ENCODE assay signal across 1 cellular context in the genomic region with DNA sequence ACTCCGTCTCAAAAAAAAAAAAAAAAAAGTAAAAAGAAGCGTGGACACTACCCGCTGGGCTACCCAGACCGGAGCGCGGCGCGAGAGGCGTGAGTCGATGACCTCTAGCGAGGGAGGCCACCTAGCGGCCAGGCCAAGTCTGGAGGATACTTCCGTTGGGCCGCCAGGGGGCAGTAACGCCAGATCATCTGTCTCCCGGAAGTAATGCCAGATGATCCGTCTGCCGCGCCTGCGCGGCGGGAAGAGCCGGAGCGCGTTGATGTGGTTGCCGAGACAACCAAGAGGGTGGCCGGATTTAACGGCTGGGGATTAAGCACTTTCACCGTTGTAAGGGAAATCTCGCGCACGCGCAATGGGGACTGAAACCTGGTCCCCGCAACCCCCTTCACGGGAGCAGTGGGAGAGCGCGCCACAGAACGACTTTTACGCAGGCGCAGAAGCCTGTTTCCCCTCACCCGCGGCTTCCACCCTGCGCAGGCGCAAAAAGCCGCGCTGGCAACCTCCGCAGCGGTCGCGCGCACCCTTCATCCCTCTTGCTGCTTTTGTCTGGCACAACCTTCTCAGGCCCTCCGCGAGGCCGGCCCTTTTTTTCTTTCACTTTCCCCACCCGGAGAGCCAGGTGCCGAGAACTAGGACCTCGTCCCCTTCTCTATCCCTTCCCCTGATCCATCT.
A peak's percentile ranks its signal among the peaks of the same experiment; 100 is the strongest.
TF ChIP-seq lines count a peak whose summit lies in the region.

No MANE protein-coding gene starts in this region.

TF ChIP-seq in K562, 482 proteins besides CTCF, POLR2A, EP300 and RAD21 (continued from another document and continues in another):
- TF ChIP-seq, protein P1, sequence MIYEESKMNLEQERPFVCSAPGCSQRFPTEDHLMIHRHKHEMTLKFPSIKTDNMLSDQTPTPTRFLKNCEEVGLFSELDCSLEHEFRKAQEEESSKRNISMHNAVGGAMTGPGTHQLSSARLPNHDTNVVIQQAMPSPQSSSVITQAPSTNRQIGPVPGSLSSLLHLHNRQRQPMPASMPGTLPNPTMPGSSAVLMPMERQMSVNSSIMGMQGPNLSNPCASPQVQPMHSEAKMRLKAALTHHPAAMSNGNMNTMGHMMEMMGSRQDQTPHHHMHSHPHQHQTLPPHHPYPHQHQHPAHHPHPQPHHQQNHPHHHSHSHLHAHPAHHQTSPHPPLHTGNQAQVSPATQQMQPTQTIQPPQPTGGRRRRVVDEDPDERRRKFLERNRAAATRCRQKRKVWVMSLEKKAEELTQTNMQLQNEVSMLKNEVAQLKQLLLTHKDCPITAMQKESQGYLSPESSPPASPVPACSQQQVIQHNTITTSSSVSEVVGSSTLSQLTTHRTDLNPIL (CRISPR knock-in tag; IDR thresholded peaks at IDR 0.05) = no peak
- TF ChIP-seq SRSF1 (IDR thresholded peaks at IDR 0.05; ENCODE audit: low read depth, low read length) = no peak
- TF ChIP-seq FOXK2 (conservative IDR thresholded peaks at IDR 0.05 in 1 of 2, IDR thresholded peaks at IDR 0.05 in 1 of 2; ENCODE audit: low read depth in 2 of 2) = peak; percentile 32 to 81
- no peak for TF ChIP-seq ZNF764 (CRISPR knock-in tag; IDR thresholded peaks at IDR 0.05; ENCODE audit: low read depth)
- 0 out of 2 replicates have a peak, but pooled peaks have one; percentile 21 for TF ChIP-seq MEF2D (tag; conservative IDR thresholded peaks at IDR 0.05; ENCODE audit: low read depth)
- TF ChIP-seq HSF4 (CRISPR knock-in tag; IDR thresholded peaks at IDR 0.05; ENCODE audit: borderline replicate concordance) = no peak
- TF ChIP-seq, protein P2, sequence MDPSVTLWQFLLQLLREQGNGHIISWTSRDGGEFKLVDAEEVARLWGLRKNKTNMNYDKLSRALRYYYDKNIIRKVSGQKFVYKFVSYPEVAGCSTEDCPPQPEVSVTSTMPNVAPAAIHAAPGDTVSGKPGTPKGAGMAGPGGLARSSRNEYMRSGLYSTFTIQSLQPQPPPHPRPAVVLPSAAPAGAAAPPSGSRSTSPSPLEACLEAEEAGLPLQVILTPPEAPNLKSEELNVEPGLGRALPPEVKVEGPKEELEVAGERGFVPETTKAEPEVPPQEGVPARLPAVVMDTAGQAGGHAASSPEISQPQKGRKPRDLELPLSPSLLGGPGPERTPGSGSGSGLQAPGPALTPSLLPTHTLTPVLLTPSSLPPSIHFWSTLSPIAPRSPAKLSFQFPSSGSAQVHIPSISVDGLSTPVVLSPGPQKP (CRISPR knock-in tag; IDR thresholded peaks at IDR 0.05) = no peak
- TF ChIP-seq CBFB (CRISPR knock-in tag; IDR thresholded peaks at IDR 0.05) = no peak
- no peak for TF ChIP-seq ZNF586 (CRISPR knock-in tag; conservative IDR thresholded peaks at IDR 0.05)
- peak; percentile 92 for TF ChIP-seq NR2C2 (CRISPR knock-in tag; IDR thresholded peaks at IDR 0.05)
- peak; percentile 96 for TF ChIP-seq NR2C2 (tag; IDR thresholded peaks at IDR 0.05)
- TF ChIP-seq ARHGAP35 (IDR thresholded peaks at IDR 0.05; ENCODE audit: partially characterized antibody) = no peak
- no peak; the same call in 1 of the 2 replicates for TF ChIP-seq PHB (CRISPR knock-in tag; IDR thresholded peaks at IDR 0.05)
- TF ChIP-seq CCAR2 (IDR thresholded peaks at IDR 0.05; ENCODE audit: low read depth, low read length) = no peak
- no peak for TF ChIP-seq RBM14 (IDR thresholded peaks at IDR 0.05; ENCODE audit: borderline replicate concordance, insufficient read depth, low read depth, low read length)
- no peak for TF ChIP-seq ZNF239 (CRISPR knock-in tag; IDR thresholded peaks at IDR 0.05)
- TF ChIP-seq RFX7 (CRISPR knock-in tag; IDR thresholded peaks at IDR 0.05) = no peak
- TF ChIP-seq, protein P3, sequence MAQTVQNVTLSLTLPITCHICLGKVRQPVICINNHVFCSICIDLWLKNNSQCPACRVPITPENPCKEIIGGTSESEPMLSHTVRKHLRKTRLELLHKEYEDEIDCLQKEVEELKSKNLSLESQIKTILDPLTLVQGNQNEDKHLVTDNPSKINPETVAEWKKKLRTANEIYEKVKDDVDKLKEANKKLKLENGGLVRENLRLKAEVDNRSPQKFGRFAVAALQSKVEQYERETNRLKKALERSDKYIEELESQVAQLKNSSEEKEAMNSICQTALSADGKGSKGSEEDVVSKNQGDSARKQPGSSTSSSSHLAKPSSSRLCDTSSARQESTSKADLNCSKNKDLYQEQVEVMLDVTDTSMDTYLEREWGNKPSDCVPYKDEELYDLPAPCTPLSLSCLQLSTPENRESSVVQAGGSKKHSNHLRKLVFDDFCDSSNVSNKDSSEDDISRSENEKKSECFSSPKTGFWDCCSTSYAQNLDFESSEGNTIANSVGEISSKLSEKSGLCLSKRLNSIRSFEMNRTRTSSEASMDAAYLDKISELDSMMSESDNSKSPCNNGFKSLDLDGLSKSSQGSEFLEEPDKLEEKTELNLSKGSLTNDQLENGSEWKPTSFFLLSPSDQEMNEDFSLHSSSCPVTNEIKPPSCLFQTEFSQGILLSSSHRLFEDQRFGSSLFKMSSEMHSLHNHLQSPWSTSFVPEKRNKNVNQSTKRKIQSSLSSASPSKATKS (CRISPR knock-in tag; IDR thresholded peaks at IDR 0.05) = no peak
- TF ChIP-seq, protein P4, sequence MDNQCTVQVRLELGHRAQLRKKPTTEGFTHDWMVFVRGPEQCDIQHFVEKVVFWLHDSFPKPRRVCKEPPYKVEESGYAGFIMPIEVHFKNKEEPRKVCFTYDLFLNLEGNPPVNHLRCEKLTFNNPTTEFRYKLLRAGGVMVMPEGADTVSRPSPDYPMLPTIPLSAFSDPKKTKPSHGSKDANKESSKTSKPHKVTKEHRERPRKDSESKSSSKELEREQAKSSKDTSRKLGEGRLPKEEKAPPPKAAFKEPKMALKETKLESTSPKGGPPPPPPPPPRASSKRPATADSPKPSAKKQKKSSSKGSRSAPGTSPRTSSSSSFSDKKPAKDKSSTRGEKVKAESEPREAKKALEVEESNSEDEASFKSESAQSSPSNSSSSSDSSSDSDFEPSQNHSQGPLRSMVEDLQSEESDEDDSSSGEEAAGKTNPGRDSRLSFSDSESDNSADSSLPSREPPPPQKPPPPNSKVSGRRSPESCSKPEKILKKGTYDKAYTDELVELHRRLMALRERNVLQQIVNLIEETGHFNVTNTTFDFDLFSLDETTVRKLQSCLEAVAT (IDR thresholded peaks at IDR 0.05) = peak in 1 of 2 experiments; percentile 98; a peak in 2 of 4 replicates
- TF ChIP-seq CREB1 (IDR thresholded peaks at IDR 0.05) = peak; percentile 47; the same call in 1 of the 2 replicates
- peak; percentile 85 for TF ChIP-seq CREB1 (CRISPR knock-in tag; IDR thresholded peaks at IDR 0.05)
- peak; percentile 79; the same call in 1 of the 2 replicates for TF ChIP-seq ZZZ3 (IDR thresholded peaks at IDR 0.05)
- no peak for TF ChIP-seq HEY1 (CRISPR knock-in tag; IDR thresholded peaks at IDR 0.05; ENCODE audit: borderline replicate concordance)
- no peak for TF ChIP-seq ZNF134 (CRISPR knock-in tag; conservative IDR thresholded peaks at IDR 0.05)
- TF ChIP-seq ETV5 (CRISPR knock-in tag; IDR thresholded peaks at IDR 0.05; ENCODE audit: low read depth) = peak; percentile 97
- TF ChIP-seq ZNF644 (tag; IDR thresholded peaks at IDR 0.05; ENCODE audit: low read depth) = no peak
- no peak for TF ChIP-seq ZNF311 (CRISPR knock-in tag; IDR thresholded peaks at IDR 0.05)
- TF ChIP-seq NCOA4 (IDR thresholded peaks at IDR 0.05; ENCODE audit: partially characterized antibody) = no peak
- TF ChIP-seq GTF2F1 (IDR thresholded peaks at IDR 0.05; ENCODE audit: low read depth, low read length) = no peak
- TF ChIP-seq, protein P5, sequence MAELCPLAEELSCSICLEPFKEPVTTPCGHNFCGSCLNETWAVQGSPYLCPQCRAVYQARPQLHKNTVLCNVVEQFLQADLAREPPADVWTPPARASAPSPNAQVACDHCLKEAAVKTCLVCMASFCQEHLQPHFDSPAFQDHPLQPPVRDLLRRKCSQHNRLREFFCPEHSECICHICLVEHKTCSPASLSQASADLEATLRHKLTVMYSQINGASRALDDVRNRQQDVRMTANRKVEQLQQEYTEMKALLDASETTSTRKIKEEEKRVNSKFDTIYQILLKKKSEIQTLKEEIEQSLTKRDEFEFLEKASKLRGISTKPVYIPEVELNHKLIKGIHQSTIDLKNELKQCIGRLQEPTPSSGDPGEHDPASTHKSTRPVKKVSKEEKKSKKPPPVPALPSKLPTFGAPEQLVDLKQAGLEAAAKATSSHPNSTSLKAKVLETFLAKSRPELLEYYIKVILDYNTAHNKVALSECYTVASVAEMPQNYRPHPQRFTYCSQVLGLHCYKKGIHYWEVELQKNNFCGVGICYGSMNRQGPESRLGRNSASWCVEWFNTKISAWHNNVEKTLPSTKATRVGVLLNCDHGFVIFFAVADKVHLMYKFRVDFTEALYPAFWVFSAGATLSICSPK (IDR thresholded peaks at IDR 0.05; ENCODE audit: borderline replicate concordance) = no peak
- TF ChIP-seq, protein P6, sequence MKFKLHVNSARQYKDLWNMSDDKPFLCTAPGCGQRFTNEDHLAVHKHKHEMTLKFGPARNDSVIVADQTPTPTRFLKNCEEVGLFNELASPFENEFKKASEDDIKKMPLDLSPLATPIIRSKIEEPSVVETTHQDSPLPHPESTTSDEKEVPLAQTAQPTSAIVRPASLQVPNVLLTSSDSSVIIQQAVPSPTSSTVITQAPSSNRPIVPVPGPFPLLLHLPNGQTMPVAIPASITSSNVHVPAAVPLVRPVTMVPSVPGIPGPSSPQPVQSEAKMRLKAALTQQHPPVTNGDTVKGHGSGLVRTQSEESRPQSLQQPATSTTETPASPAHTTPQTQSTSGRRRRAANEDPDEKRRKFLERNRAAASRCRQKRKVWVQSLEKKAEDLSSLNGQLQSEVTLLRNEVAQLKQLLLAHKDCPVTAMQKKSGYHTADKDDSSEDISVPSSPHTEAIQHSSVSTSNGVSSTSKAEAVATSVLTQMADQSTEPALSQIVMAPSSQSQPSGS (CRISPR knock-in tag; IDR thresholded peaks at IDR 0.05) = no peak
- TF ChIP-seq SRF (CRISPR knock-in tag; IDR thresholded peaks at IDR 0.05) = peak in 1 of 2 experiments; percentile 11; a peak in 1 of 4 replicates
- no peak for TF ChIP-seq MCM2 (IDR thresholded peaks at IDR 0.05; ENCODE audit: low read depth)
- peak; percentile 82 for TF ChIP-seq HCFC1 (IDR thresholded peaks at IDR 0.05; ENCODE audit: low read depth, low read length)
- TF ChIP-seq, protein P7, sequence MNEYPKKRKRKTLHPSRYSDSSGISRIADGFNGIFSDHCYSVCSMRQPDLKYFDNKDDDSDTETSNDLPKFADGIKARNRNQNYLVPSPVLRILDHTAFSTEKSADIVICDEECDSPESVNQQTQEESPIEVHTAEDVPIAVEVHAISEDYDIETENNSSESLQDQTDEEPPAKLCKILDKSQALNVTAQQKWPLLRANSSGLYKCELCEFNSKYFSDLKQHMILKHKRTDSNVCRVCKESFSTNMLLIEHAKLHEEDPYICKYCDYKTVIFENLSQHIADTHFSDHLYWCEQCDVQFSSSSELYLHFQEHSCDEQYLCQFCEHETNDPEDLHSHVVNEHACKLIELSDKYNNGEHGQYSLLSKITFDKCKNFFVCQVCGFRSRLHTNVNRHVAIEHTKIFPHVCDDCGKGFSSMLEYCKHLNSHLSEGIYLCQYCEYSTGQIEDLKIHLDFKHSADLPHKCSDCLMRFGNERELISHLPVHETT (CRISPR knock-in tag; conservative IDR thresholded peaks at IDR 0.05 in 1 of 2, IDR thresholded peaks at IDR 0.05 in 1 of 2) = peak in 1 of 2 experiments; percentile 88; a peak in 2 of 4 replicates
- TF ChIP-seq, protein P8, sequence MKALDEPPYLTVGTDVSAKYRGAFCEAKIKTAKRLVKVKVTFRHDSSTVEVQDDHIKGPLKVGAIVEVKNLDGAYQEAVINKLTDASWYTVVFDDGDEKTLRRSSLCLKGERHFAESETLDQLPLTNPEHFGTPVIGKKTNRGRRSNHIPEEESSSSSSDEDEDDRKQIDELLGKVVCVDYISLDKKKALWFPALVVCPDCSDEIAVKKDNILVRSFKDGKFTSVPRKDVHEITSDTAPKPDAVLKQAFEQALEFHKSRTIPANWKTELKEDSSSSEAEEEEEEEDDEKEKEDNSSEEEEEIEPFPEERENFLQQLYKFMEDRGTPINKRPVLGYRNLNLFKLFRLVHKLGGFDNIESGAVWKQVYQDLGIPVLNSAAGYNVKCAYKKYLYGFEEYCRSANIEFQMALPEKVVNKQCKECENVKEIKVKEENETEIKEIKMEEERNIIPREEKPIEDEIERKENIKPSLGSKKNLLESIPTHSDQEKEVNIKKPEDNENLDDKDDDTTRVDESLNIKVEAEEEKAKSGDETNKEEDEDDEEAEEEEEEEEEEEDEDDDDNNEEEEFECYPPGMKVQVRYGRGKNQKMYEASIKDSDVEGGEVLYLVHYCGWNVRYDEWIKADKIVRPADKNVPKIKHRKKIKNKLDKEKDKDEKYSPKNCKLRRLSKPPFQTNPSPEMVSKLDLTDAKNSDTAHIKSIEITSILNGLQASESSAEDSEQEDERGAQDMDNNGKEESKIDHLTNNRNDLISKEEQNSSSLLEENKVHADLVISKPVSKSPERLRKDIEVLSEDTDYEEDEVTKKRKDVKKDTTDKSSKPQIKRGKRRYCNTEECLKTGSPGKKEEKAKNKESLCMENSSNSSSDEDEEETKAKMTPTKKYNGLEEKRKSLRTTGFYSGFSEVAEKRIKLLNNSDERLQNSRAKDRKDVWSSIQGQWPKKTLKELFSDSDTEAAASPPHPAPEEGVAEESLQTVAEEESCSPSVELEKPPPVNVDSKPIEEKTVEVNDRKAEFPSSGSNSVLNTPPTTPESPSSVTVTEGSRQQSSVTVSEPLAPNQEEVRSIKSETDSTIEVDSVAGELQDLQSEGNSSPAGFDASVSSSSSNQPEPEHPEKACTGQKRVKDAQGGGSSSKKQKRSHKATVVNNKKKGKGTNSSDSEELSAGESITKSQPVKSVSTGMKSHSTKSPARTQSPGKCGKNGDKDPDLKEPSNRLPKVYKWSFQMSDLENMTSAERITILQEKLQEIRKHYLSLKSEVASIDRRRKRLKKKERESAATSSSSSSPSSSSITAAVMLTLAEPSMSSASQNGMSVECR (CRISPR knock-in tag; IDR thresholded peaks at IDR 0.05) = peak; percentile 93
- no peak for TF ChIP-seq ZNF124 (CRISPR knock-in tag; IDR thresholded peaks at IDR 0.05)
- TF ChIP-seq KAT8 (IDR thresholded peaks at IDR 0.05; ENCODE audit: low read depth) = no peak
- TF ChIP-seq MYC (IDR thresholded peaks at IDR 0.05; ENCODE audit: low read depth, low read length) = peak; percentile 87
- peak; percentile 35; the same call in 1 of the 2 replicates for TF ChIP-seq MYC (CRISPR knock-in tag; IDR thresholded peaks at IDR 0.05; ENCODE audit: borderline replicate concordance, low read depth)
- peak; percentile 95 for TF ChIP-seq GABPB1 (CRISPR knock-in tag; IDR thresholded peaks at IDR 0.05)
- TF ChIP-seq, protein P9, sequence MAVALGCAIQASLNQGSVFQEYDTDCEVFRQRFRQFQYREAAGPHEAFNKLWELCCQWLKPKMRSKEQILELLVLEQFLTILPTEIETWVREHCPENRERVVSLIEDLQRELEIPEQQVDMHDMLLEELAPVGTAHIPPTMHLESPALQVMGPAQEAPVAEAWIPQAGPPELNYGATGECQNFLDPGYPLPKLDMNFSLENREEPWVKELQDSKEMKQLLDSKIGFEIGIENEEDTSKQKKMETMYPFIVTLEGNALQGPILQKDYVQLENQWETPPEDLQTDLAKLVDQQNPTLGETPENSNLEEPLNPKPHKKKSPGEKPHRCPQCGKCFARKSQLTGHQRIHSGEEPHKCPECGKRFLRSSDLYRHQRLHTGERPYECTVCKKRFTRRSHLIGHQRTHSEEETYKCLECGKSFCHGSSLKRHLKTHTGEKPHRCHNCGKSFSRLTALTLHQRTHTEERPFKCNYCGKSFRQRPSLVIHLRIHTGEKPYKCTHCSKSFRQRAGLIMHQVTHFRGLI (CRISPR knock-in tag; IDR thresholded peaks at IDR 0.05) = no peak
- no peak for TF ChIP-seq STAT5B (CRISPR knock-in tag; IDR thresholded peaks at IDR 0.05)
- TF ChIP-seq, protein P10, sequence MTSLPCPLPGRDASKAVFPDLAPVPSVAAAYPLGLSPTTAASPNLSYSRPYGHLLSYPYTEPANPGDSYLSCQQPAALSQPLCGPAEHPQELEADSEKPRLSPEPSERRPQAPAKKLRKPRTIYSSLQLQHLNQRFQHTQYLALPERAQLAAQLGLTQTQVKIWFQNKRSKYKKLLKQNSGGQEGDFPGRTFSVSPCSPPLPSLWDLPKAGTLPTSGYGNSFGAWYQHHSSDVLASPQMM (CRISPR knock-in tag; IDR thresholded peaks at IDR 0.05) = no peak
- TF ChIP-seq SMARCE1 (IDR thresholded peaks at IDR 0.05) = peak; percentile 67; the same call in 1 of the 2 replicates
- no peak for TF ChIP-seq ZNF717 (CRISPR knock-in tag; IDR thresholded peaks at IDR 0.05)
